ENCODE assay signal across 16 cellular contexts in the genomic region with DNA sequence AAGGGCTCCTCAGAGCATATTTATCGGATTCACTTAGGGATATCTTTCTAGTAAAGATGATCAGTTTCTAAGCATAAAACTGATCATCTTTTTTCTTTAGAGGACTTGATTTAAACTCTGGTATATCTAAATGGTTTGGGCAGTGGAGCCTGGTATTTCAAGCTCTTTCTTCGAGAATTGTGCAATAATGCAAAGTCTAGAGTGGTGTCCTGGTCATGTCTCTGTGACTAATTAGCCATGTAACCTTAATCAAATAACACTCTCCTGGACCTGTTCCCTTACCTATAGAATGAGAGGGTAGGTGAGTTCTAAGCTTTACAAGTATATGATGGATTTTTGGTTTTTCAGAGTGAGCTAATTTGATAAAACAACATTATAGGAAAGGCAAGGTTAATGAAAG.
"Had no signal": no experiment of that assay in that cellular context is flagged by ENCODE, and none has a peak within 500 bp of the region (broad histone marks: within the 10 kb centered on the region; RNA-seq: fewer than 3 reads in every experiment).

No MANE protein-coding gene starts in this region.

- DNase-seq: cerebellar nuclear complex; effector memory CD8-positive, alpha-beta T cell; heart right ventricle; islet precursor cell; left lung; lower lobe of right lung; nucleus accumbens; pancreas; retina; stimulated activated CD4-positive, alpha-beta T cell treated with anti-CD3 and anti-CD28 coated beads, Interleukin-2, amount 100 ng/mL, for 24 hours; stimulated activated CD4-positive, alpha-beta T cell treated with anti-CD3 and anti-CD28 coated beads, Interleukin-4, amount 100 ng/mL, for 4 hours; stimulated activated naive CD4-positive, alpha-beta T cell treated with Interleukin-2 at 50 U/mL for 16 hours had no signal

- H3K4me1 ChIP-seq: heart right ventricle, left lung, lower lobe of right lung, pancreas, prostate gland had no signal

- H3K4me3 ChIP-seq: heart right ventricle, left lung, lower lobe of right lung, neural progenitor cell, pancreas, prostate gland had no signal

- ATAC-seq: effector memory CD8-positive, alpha-beta T cell; heart right ventricle; left lung; lower lobe of right lung; natural killer cell treated with Interleukin-12 subunit alpha and Interleukin-12 subunit beta and Interleukin-15 and Interleukin-18, amount 100 ng/mL, for 72 hours; sciatic nerve had no signal

- H3K9ac ChIP-seq: neural progenitor cell had no signal

- H3K27ac ChIP-seq: heart right ventricle, left lung, lower lobe of right lung, neural progenitor cell, pancreas, prostate gland had no signal

- H3K9me3 ChIP-seq: heart right ventricle, left lung, lower lobe of right lung, pancreas, prostate gland had no signal

- H3K27me3 ChIP-seq: heart right ventricle, left lung, neural progenitor cell, pancreas had no signal

- H3K36me3 ChIP-seq: neural progenitor cell, pancreas, prostate gland had no signal
